Comparison of ENCODE assay signal across 1 cellular context in the genomic region with DNA sequence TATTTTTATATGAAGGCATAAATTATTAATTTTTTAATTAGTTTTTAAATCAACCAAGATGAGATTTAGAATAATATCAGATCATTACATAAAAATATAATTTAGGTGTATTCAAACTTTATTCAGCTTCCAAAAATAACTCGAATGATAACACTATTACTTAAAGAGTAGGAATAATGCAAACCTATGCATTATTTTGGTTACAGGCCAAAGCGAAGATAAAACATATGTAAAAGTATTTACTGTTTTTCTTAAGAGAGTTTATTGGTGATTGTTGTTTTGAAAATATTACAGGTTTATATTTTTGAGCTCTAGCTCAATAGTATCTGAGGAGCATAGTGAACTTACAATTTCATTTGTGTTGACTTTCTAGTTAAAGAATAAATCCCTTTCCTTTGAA.
TF ChIP-seq lines count a peak whose summit lies in the region.

No MANE protein-coding gene starts in this region.

TF ChIP-seq in IMR-90, 13 proteins besides CTCF, POLR2A, EP300 and RAD21 (continued from another document):
- no peak for TF ChIP-seq SMC3 (IDR thresholded peaks at IDR 0.05; ENCODE audit: low read depth, low read length)
- TF ChIP-seq, protein P1, sequence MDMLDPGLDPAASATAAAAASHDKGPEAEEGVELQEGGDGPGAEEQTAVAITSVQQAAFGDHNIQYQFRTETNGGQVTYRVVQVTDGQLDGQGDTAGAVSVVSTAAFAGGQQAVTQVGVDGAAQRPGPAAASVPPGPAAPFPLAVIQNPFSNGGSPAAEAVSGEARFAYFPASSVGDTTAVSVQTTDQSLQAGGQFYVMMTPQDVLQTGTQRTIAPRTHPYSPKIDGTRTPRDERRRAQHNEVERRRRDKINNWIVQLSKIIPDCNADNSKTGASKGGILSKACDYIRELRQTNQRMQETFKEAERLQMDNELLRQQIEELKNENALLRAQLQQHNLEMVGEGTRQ (IDR thresholded peaks at IDR 0.05; ENCODE audit: low read depth, low read length), result no peak
- TF ChIP-seq NFE2L2 (IDR thresholded peaks at IDR 0.05; ENCODE audit: low read depth, low read length), result no peak
